In the genomic region with DNA sequence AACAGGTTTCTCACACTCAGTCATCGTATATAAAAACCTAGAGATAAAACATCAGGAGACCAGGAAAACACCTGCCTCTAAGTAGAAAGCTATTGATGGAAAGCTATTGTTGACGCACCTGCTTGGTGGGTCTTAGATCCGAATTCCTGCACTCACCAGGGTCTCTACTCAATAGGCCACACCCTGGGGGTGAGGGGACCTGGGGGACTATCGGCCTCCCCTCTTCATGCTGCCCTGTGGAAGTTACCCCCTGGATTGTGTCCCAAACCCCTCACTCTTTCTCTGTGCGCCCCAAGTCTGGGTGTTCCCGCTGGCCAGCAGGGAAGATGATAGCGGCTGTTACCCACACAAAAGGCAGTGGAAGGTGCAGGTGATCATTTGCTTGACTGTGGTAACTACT, we compare ENCODE assay signal across 25 cellular contexts.
DNase-seq lines count a peak whose midpoint lies in the region; ATAC-seq, FAIRE-seq and TF ChIP-seq lines count a peak whose summit lies in the region.
"Had no signal": no experiment of that assay in that cellular context is flagged by ENCODE, and none has a peak within 500 bp of the region (broad histone marks: within the 10 kb centered on the region; RNA-seq: fewer than 3 reads in every experiment).

No MANE protein-coding gene starts in this region.

- TF ChIP-seq CTCF in HCT116 (IDR thresholded peaks at IDR 0.05 in 2 of 3, conservative IDR thresholded peaks at IDR 0.05 in 1 of 3; ENCODE audit: borderline replicate concordance in 1 of 3, insufficient read depth in 1 of 3, low read depth in 2 of 3, low read length in 2 of 3) (no peak; a peak in 1 of 6 replicates), colonic mucosa (IDR thresholded peaks at IDR 0.05) (no peak), kidney (IDR thresholded peaks at IDR 0.05; ENCODE audit: borderline replicate concordance, extremely low read depth, insufficient read depth) (no peak)

- no TSS peak for BruUV-seq in HCT116 (replicated peaks; lab: Mats Ljungman, UMichigan)

- no peaks in the 10 kb centered on the region for H4K20me1 ChIP-seq in HCT116 (ENCODE audit: insufficient read depth)

- H3K9me3 Mint-ChIP-seq in activated naive CD4-positive, alpha-beta T cell treated with anti-CD3 and anti-CD28 coated beads for 36 hours, result no peaks in the 10 kb centered on the region
- H3K9me3 Mint-ChIP-seq: activated naive CD4-positive, alpha-beta T cell treated with anti-CD3 and anti-CD28 coated beads, Interleukin-2, amount 10 ng/mL, durations not matched to agents 7 days and 5 days; IgD-negative memory B cell; natural killer cell; stimulated activated memory B cell treated with anti-CD40 and anti-IgM and Interleukin-4, amounts not matched to agents 10 μg/mL and 1 μg/mL and 100 μg/mL, for 72 hours had no signal

- no peak for TF ChIP-seq POLR2A in HCT116 (IDR thresholded peaks at IDR 0.05; ENCODE audit: borderline replicate concordance, extremely low read depth, insufficient read depth, insufficient read length)

- no peaks in the 10 kb centered on the region for H3K36me3 Mint-ChIP-seq in activated naive CD4-positive, alpha-beta T cell treated with anti-CD3 and anti-CD28 coated beads for 36 hours (ENCODE audit: low read depth)
- H3K36me3 Mint-ChIP-seq: activated naive CD4-positive, alpha-beta T cell treated with anti-CD3 and anti-CD28 coated beads, Interleukin-2, amount 10 ng/mL, durations not matched to agents 7 days and 5 days; natural killer cell; stimulated activated memory B cell treated with anti-CD40 and anti-IgM and Interleukin-4, amounts not matched to agents 10 μg/mL and 1 μg/mL and 100 μg/mL, for 72 hours had no signal

- no peaks in the 10 kb centered on the region for H3K36me3 ChIP-seq in HCT116 (ENCODE audit: control insufficient read depth in 1 of 2, insufficient read depth in 2 of 2, low read length in 2 of 2)
- no peaks in the 10 kb centered on the region for H3K36me3 ChIP-seq in colonic mucosa
- H3K36me3 ChIP-seq in kidney (ENCODE audit: control insufficient read depth in 1 of 2, insufficient read depth in 2 of 2, low read length in 2 of 2), result no peaks in the 10 kb centered on the region
- H3K36me3 ChIP-seq: ovary, Peyer's patch, spleen, thoracic aorta had no signal

- RAD21 ChIA-PET in HCT116 (lab: Charles Lee; ENCODE audit: low non-redundant PET in 1 of 2, low total read pairs in 2 of 2, uncharacterized antibody in 2 of 2, unreplicated experiment in 2 of 2), result interaction anchor here in 1 of 2 experiments (0.7 kb wide), 1 partner anchor 953 kb away, joined by 3 read pairs; no protein-coding TSS in a partner anchor

- POLR2A ChIA-PET in HCT116 (lab: Charles Lee), result interaction anchor here (1.0 kb wide), 2 partner anchors 11 to 15 kb away, joined by 3 to 4 read pairs; no protein-coding TSS in a partner anchor

- peaks cover 16% of the 10 kb centered on the region; the same call in 1 of the 2 replicates for H3K27me3 ChIP-seq in HCT116 (ENCODE audit: insufficient read depth, low read length)
- no peaks in the 10 kb centered on the region for H3K27me3 ChIP-seq in colonic mucosa
- H3K27me3 ChIP-seq: ovary, Peyer's patch had no signal

- no peak overlapping the region for H3K27ac ChIP-seq in HCT116 (ENCODE audit: low read depth, low read length)
- no peak overlapping the region for H3K27ac ChIP-seq in colonic mucosa
- no peak overlapping the region for H3K27ac ChIP-seq in kidney (ENCODE audit: low read depth in 2 of 2, low read length in 2 of 2)
- H3K27ac ChIP-seq: ovary, spleen, thoracic aorta had no signal

- intact Hi-C loops in HCT116 (cut with micrococcal nuclease), result loop anchor here (5.0 kb wide), 1 partner anchor 257 kb away; no protein-coding TSS in a partner anchor
- intact Hi-C loops in colonic mucosa (cut with DNase I), result no loop called here
- intact Hi-C loops in kidney (cut with DNase I), result no loop called here
- intact Hi-C loops in activated naive CD4-positive, alpha-beta T cell treated with anti-CD3 and anti-CD28 coated beads for 36 hours (cut with micrococcal nuclease), result loop anchor here (1.0 kb wide), 1 partner anchor 259 kb away; no protein-coding TSS in a partner anchor

- H3K4me2 ChIP-seq in HCT116 (ENCODE audit: low read length), result peak overlapping the region; percentile 0; the same call in 1 of the 2 replicates

- DNase-seq in NCI-H146 treated with DMSO at 0.1 percent for 48 hours (lab: John Stamatoyannopoulos, UW; ENCODE audit: unreplicated experiment), result peak; percentile 28
- no peak for DNase-seq in NCI-H146 (lab: John Stamatoyannopoulos, UW)
- no peak for DNase-seq in HCT116 (ENCODE audit: low read depth, low spot score)
- peak; percentile 12 for DNase-seq in colonic mucosa
- DNase-seq in stimulated activated CD8-positive, alpha-beta memory T cell treated with anti-CD3 and anti-CD28 coated beads, Interleukin-4, amount 100 ng/mL, for 48 hours, result peak; percentile 6
- DNase-seq in kidney, result no peak
- no peak for DNase-seq in activated naive CD4-positive, alpha-beta T cell treated with anti-CD3 and anti-CD28 coated beads for 36 hours
- DNase-seq: activated CD4-positive, CD25-positive, alpha-beta regulatory T cell treated with anti-CD3 and anti-CD28 coated beads, Interleukin-2, amount 50 U/mL, for 72 hours; AML-193; amniotic stem cell; COR-L47; cortex of kidney; DMS79 treated with DMSO at 0.1 percent for 48 hours; natural killer cell; NCI-H2107; SIG-M5; spleen had no signal

- CTCF ChIA-PET in HCT116 (lab: Charles Lee), result interaction anchor here (1.0 to 1.7 kb wide), 13 partner anchors 9 to 259 kb away, joined by 3 to 15 read pairs (median 6); no protein-coding TSS in a partner anchor
- CTCF ChIA-PET in activated naive CD4-positive, alpha-beta T cell treated with anti-CD3 and anti-CD28 coated beads for 36 hours (lab: Charles Lee), result interaction anchor here (0.5 to 2.2 kb wide), 10 partner anchors 8 to 764 kb away, joined by 3 to 9 read pairs (median 4); no protein-coding TSS in a partner anchor

- TF ChIP-seq RAD21 in HCT116 (IDR thresholded peaks at IDR 0.05; ENCODE audit: low read depth), result no peak

- H3K27ac Mint-ChIP-seq in activated naive CD4-positive, alpha-beta T cell treated with anti-CD3 and anti-CD28 coated beads for 36 hours, result no peak overlapping the region
- H3K27ac Mint-ChIP-seq: activated naive CD4-positive, alpha-beta T cell treated with anti-CD3 and anti-CD28 coated beads, Interleukin-2, amount 10 ng/mL, durations not matched to agents 7 days and 5 days; IgD-negative memory B cell; natural killer cell; stimulated activated memory B cell treated with anti-CD40 and anti-IgM and Interleukin-4, amounts not matched to agents 10 μg/mL and 1 μg/mL and 100 μg/mL, for 72 hours had no signal

- H3K4me3 ChIP-seq in HCT116 (replicated peaks in 1 of 2; ENCODE audit: low read depth in 1 of 2, low read length in 2 of 2) (no peak overlapping the region), colonic mucosa (no peak overlapping the region), kidney (ENCODE audit: low read length in 2 of 2) (no peak overlapping the region)
- H3K4me3 ChIP-seq: ovary, Peyer's patch, spleen, thoracic aorta had no signal

- H3K9me3 ChIP-seq in HCT116 (ENCODE audit: control insufficient read depth in 1 of 2, insufficient read depth in 1 of 2, low read depth in 1 of 2, low read length in 2 of 2) (no peaks in the 10 kb centered on the region), colonic mucosa (no peaks in the 10 kb centered on the region), kidney (ENCODE audit: control insufficient read depth in 1 of 2, low read length in 2 of 2) (no peaks in the 10 kb centered on the region)
- H3K9me3 ChIP-seq: ovary, Peyer's patch, spleen, thoracic aorta had no signal

- H3K4me1 ChIP-seq in HCT116 (ENCODE audit: control insufficient read depth in 1 of 2, insufficient read depth in 2 of 2, low read length in 2 of 2) (no peaks in the 10 kb centered on the region), colonic mucosa (no peaks in the 10 kb centered on the region), kidney (ENCODE audit: control insufficient read depth in 1 of 2, insufficient read depth in 1 of 2, low read depth in 1 of 2, low read length in 2 of 2) (no peaks in the 10 kb centered on the region)
- H3K4me1 ChIP-seq: spleen had no signal

- H3K4me3 Mint-ChIP-seq in activated naive CD4-positive, alpha-beta T cell treated with anti-CD3 and anti-CD28 coated beads for 36 hours, result no peak overlapping the region
- H3K4me3 Mint-ChIP-seq: activated naive CD4-positive, alpha-beta T cell treated with anti-CD3 and anti-CD28 coated beads, Interleukin-2, amount 10 ng/mL, durations not matched to agents 7 days and 5 days; IgD-negative memory B cell; natural killer cell; stimulated activated memory B cell treated with anti-CD40 and anti-IgM and Interleukin-4, amounts not matched to agents 10 μg/mL and 1 μg/mL and 100 μg/mL, for 72 hours had no signal

- FAIRE-seq in kidney (lab: Jason Lieb, UNC), result no peak
- FAIRE-seq: TTC549 had no signal

- H3K9ac ChIP-seq in HCT116 (ENCODE audit: low read length) (no peak overlapping the region), colonic mucosa (ENCODE audit: low read depth in 2 of 2, low read length in 2 of 2) (no peak overlapping the region), kidney (ENCODE audit: low read length in 2 of 2) (no peak overlapping the region)

- H2AFZ ChIP-seq in HCT116 (ENCODE audit: low read depth, low read length, poor library complexity, severe bottlenecking), result peak overlapping the region; percentile 19

- peaks cover 27% of the 10 kb centered on the region for H3K27me3 Mint-ChIP-seq in activated naive CD4-positive, alpha-beta T cell treated with anti-CD3 and anti-CD28 coated beads for 36 hours (ENCODE audit: low read depth)

- ATAC-seq in HCT116 (no peak), GM18907 (IDR thresholded peaks at IDR 0.05; ENCODE audit: unreplicated experiment) (no peak)

- no peaks in the 10 kb centered on the region for H3K9me2 ChIP-seq in HCT116 (ENCODE audit: insufficient read depth)

- peaks cover 3% of the 10 kb centered on the region for H3K4me1 Mint-ChIP-seq in activated naive CD4-positive, alpha-beta T cell treated with anti-CD3 and anti-CD28 coated beads for 36 hours (ENCODE audit: low read depth)
- H3K4me1 Mint-ChIP-seq: activated naive CD4-positive, alpha-beta T cell treated with anti-CD3 and anti-CD28 coated beads, Interleukin-2, amount 10 ng/mL, durations not matched to agents 7 days and 5 days; natural killer cell had no signal

- H3K79me2 ChIP-seq in HCT116 (ENCODE audit: insufficient read depth, low read length), result no peaks in the 10 kb centered on the region

TF ChIP-seq in HCT116, 20 proteins besides CTCF, POLR2A, EP300 and RAD21 (continues in another document):
- no peak for TF ChIP-seq ZNF274 (IDR thresholded peaks at IDR 0.05; ENCODE audit: low read depth, low read length)
- TF ChIP-seq FOSL1 (IDR thresholded peaks at IDR 0.05; ENCODE audit: low read depth), result no peak
- no peak for TF ChIP-seq EZH2phosphoT487 (IDR thresholded peaks at IDR 0.05; ENCODE audit: borderline replicate concordance)
- TF ChIP-seq CEBPB (IDR thresholded peaks at IDR 0.05; ENCODE audit: low read depth), result no peak
- no peak for TF ChIP-seq CBX3 (IDR thresholded peaks at IDR 0.05; ENCODE audit: low read depth)
- TF ChIP-seq SIN3A (IDR thresholded peaks at IDR 0.05; ENCODE audit: low read depth), result no peak
- TF ChIP-seq, protein P1, sequence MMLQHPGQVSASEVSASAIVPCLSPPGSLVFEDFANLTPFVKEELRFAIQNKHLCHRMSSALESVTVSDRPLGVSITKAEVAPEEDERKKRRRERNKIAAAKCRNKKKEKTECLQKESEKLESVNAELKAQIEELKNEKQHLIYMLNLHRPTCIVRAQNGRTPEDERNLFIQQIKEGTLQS (IDR thresholded peaks at IDR 0.05), result no peak

Comparison
In these comparisons a context has a peak if more than half of its experiments do, and no peak if none do; other contexts are left out.
1. DNase-seq: peak in NCI-H146 treated with DMSO at 0.1 percent for 48 hours (single experiment), colonic mucosa (single experiment) and stimulated activated CD8-positive, alpha-beta memory T cell treated with anti-CD3 and anti-CD28 coated beads, Interleukin-4, amount 100 ng/mL, for 48 hours (single experiment); none in NCI-H146 (single experiment), HCT116 (single experiment), kidney (single experiment) and activated naive CD4-positive, alpha-beta T cell treated with anti-CD3 and anti-CD28 coated beads for 36 hours (single experiment).
2. intact Hi-C loops: an anchor here in HCT116 (5.0 kb wide) and activated naive CD4-positive, alpha-beta T cell treated with anti-CD3 and anti-CD28 coated beads for 36 hours (1.0 kb wide); none called in colonic mucosa and kidney.